Comparison of ENCODE assay signal across 14 cellular contexts in the genomic region with DNA sequence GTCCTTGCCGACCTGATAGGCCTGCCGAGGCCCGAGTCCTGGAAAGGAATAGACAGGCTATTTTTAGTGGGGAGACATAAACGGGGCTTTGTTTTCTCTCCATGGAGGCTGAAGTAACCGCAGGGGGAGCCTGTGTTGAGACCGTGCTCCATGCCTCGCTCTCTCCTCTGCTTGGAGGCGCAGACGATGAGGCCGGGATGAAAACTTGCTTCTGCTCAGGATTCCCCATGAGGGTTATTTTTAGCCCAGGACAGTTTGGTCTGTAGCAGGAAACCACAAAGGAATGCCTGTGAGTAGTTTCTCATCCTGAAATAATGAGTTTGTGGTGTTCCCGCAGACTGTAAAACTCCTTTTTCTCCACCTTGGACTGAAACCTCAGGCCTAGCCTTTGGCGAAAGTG.
DNase-seq lines count a peak whose midpoint lies in the region; ATAC-seq, FAIRE-seq and TF ChIP-seq lines count a peak whose summit lies in the region.
"Had no signal": no experiment of that assay in that cellular context is flagged by ENCODE, and none has a peak within 500 bp of the region (broad histone marks: within the 10 kb centered on the region; RNA-seq: fewer than 3 reads in every experiment).

No MANE protein-coding gene starts in this region.

- no peak for FAIRE-seq in HTR-8/SVneo (lab: Jason Lieb, UNC)
- FAIRE-seq: endothelial cell of umbilical vein had no signal

- peak overlapping the region; percentile 45 for H3K27ac ChIP-seq in epithelial cell of prostate
- H3K27ac ChIP-seq: vagina had no signal

- no peak for TF ChIP-seq POLR2A in GM18505 (IDR thresholded peaks at IDR 0.05; ENCODE audit: borderline replicate concordance, extremely low read depth, insufficient read depth, insufficient read length)

- H3K4me3 ChIP-seq in AG09309 (ENCODE audit: control insufficient read depth, low read depth, low read length) = no peak overlapping the region
- H3K4me3 ChIP-seq: vagina had no signal

- no peak for TF ChIP-seq CTCF in AG09309 (IDR thresholded peaks at IDR 0.05; ENCODE audit: control insufficient read depth, insufficient read depth, low read depth, low read length, missing control alignments)

- ATAC-seq in GM18505 (IDR thresholded peaks at IDR 0.05; ENCODE audit: unreplicated experiment) = no peak
- ATAC-seq: naive thymus-derived CD4-positive, alpha-beta T cell had no signal

- peak; percentile 81 for DNase-seq in AG09309 (ENCODE audit: low read depth)
- DNase-seq in RPMI7951 (ENCODE audit: low read depth) = peak; percentile 88
- no peak for DNase-seq in epithelial cell of prostate (ENCODE audit: low read depth, low spot score)
- peak; percentile 61 for DNase-seq in midbrain (lab: John Stamatoyannopoulos, UW)
- no peak for DNase-seq in NCI-H146 treated with DMSO at 0.1 percent for 48 hours (lab: John Stamatoyannopoulos, UW; ENCODE audit: unreplicated experiment)
- DNase-seq in HTR-8/SVneo (ENCODE audit: insufficient read length, low spot score) = no peak
- DNase-seq in NOMO-1 (lab: John Stamatoyannopoulos, UW; ENCODE audit: unreplicated experiment in 2 of 2) = no peak
- DNase-seq: CD4-positive, alpha-beta T cell; naive thymus-derived CD4-positive, alpha-beta T cell; NCI-H345; T-helper 9 cell had no signal

Comparison
In these comparisons a context has a peak if more than half of its experiments do, and no peak if none do; other contexts are left out.
1. DNase-seq: peak in AG09309 (single experiment), RPMI7951 (single experiment) and midbrain (single experiment); none in epithelial cell of prostate (single experiment), NCI-H146 treated with DMSO at 0.1 percent for 48 hours (single experiment), HTR-8/SVneo (single experiment) and NOMO-1 (0 of 2).